Comparison of ENCODE assay signal across 17 cellular contexts in the genomic region with DNA sequence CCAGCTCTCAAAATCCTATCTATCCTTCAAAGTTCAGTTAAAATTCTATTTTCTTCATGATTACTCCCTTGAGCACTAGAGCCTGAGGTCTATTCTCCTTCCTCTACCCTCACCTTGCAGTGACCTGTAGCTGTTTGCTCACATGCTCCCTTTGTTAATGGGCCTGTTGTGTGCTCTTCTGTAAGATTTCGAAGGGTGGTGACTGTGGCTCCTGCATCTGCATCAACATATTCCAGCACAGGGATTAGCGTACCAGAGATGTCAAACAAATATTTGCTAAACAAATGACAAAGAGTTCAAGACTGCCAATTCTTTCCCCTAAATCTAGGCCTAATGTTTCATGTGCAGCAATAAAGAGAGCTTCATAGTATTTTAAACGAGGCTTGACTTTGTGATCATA.
"Had no signal": no experiment of that assay in that cellular context is flagged by ENCODE, and none has a peak within 500 bp of the region (broad histone marks: within the 10 kb centered on the region; RNA-seq: fewer than 3 reads in every experiment).

No MANE protein-coding gene starts in this region.

- H3K9me3 Mint-ChIP-seq: activated naive CD4-positive, alpha-beta T cell treated with anti-CD3 and anti-CD28 coated beads, Interleukin-2, amount 50 U/mL, for 72 hours; endodermal cell; mesothelial cell of epicardium; stimulated activated naive CD8-positive, alpha-beta T cell treated with anti-CD3 and anti-CD28 coated beads, Interleukin-15, amount 100 ng/mL, for 72 hours had no signal

- H3K27me3 ChIP-seq: brain microvascular endothelial cell had no signal

- DNase-seq: activated CD4-positive, alpha-beta T cell treated with anti-CD3 and anti-CD28 coated beads for 4 hours; activated CD8-positive, alpha-beta memory T cell treated with anti-CD3 and anti-CD28 coated beads for 24 hours; activated effector memory CD4-positive, alpha-beta T cell treated with Interleukin-2 at 50 U/mL for 16 hours; activated T-cell treated with anti-CD3 and anti-CD28 coated beads for 4 hours; brain microvascular endothelial cell; cerebellar nuclear complex; endodermal cell; hippocampal formation; retina; stimulated activated CD4-positive, alpha-beta T cell treated with anti-CD3 and anti-CD28 coated beads, Interleukin-4, amount 100 ng/mL, for 1 hour; stimulated activated CD8-positive, alpha-beta memory T cell treated with anti-CD3 and anti-CD28 coated beads, Interleukin-4, amount 100 ng/mL, for 48 hours; stimulated activated naive CD8-positive, alpha-beta T cell treated with anti-CD3 and anti-CD28 coated beads, Interleukin-15, amount 100 ng/mL, for 72 hours; T-helper 9 cell; WERI-Rb-1 had no signal

- H3K27ac Mint-ChIP-seq: endodermal cell; mesothelial cell of epicardium; stimulated activated naive CD8-positive, alpha-beta T cell treated with anti-CD3 and anti-CD28 coated beads, Interleukin-15, amount 100 ng/mL, for 72 hours had no signal

- H3K4me3 Mint-ChIP-seq: endodermal cell; mesothelial cell of epicardium; stimulated activated naive CD8-positive, alpha-beta T cell treated with anti-CD3 and anti-CD28 coated beads, Interleukin-15, amount 100 ng/mL, for 72 hours had no signal

- H3K27ac ChIP-seq: brain microvascular endothelial cell, parathyroid adenoma, WERI-Rb-1 had no signal

- H3K4me1 Mint-ChIP-seq: endodermal cell had no signal

- H3K9ac ChIP-seq: parathyroid adenoma had no signal

- H3K27me3 Mint-ChIP-seq: stimulated activated naive CD8-positive, alpha-beta T cell treated with anti-CD3 and anti-CD28 coated beads, Interleukin-15, amount 100 ng/mL, for 72 hours had no signal
